Comparison of ENCODE assay signal across 32 cellular contexts in genomic region chr3:102686792-102687191, GRCh38.
"Had no signal": no experiment of that assay in that cellular context is flagged by ENCODE, and none has a peak within 500 bp of the region (broad histone marks: within the 10 kb centered on the region; RNA-seq: fewer than 3 reads in every experiment).

No MANE protein-coding gene starts in this region.

- H3K4me1 ChIP-seq: left lung, lower lobe of right lung, pancreas, prostate gland, stomach, testis, thyroid gland, transverse colon, upper lobe of left lung had no signal

- H3K4me3 Mint-ChIP-seq: immature natural killer cell; naive B cell; natural killer cell; nephron progenitor cell; stimulated activated naive B cell treated with anti-CD40 and anti-IgM and Interleukin-4, amounts not matched to agents 10 μg/mL and 1 μg/mL and 100 μg/mL, for 72 hours had no signal

- H3K9me3 Mint-ChIP-seq: immature natural killer cell; naive B cell; natural killer cell; nephron progenitor cell; stimulated activated naive B cell treated with anti-CD40 and anti-IgM and Interleukin-4, amounts not matched to agents 10 μg/mL and 1 μg/mL and 100 μg/mL, for 72 hours had no signal

- H3K27ac ChIP-seq: left lung, lower lobe of right lung, pancreas, prostate gland, skin epidermis, stomach, testis, thyroid gland, transverse colon, upper lobe of left lung had no signal

- H3K4me1 Mint-ChIP-seq: immature natural killer cell; naive B cell; natural killer cell; stimulated activated naive B cell treated with anti-CD40 and anti-IgM and Interleukin-4, amounts not matched to agents 10 μg/mL and 1 μg/mL and 100 μg/mL, for 72 hours had no signal

- ATAC-seq: left colon; left lung; lower lobe of right lung; natural killer cell; pancreas; right cardiac atrium; sciatic nerve; stimulated activated naive B cell treated with anti-CD40 and anti-IgM and Interleukin-4, amounts not matched to agents 10 μg/mL and 1 μg/mL and 100 μg/mL, for 72 hours; stimulated activated naive CD8-positive, alpha-beta T cell treated with anti-CD3 and anti-CD28 coated beads, Interleukin-15, Interleukin-2, amounts not matched to agents 100 U/mL and 50 U/mL, for 24 hours had no signal

- DNase-seq: hypothalamus; immature natural killer cell; kidney; left colon; left lung; lower lobe of right lung; mammary epithelial cell; mesenchymal stem cell; naive B cell; natural killer cell; nephron progenitor cell; nucleus accumbens; pancreas; posterior cingulate gyrus; retina; right cardiac atrium; stimulated activated CD4-positive, alpha-beta T cell treated with anti-CD3 and anti-CD28 coated beads, Interleukin-12 subunit alpha, Interleukin-12 subunit beta, amount 100 ng/mL, for 4 hours; stimulated activated CD4-positive, alpha-beta T cell treated with anti-CD3 and anti-CD28 coated beads, Interleukin-15, amount 100 ng/mL, for 24 hours; stimulated activated CD4-positive, alpha-beta T cell treated with anti-CD3 and anti-CD28 coated beads, Interleukin-2, amount 100 ng/mL, for 24 hours; stimulated activated CD4-positive, alpha-beta T cell treated with anti-CD3 and anti-CD28 coated beads, Interleukin-4, amount 100 ng/mL, for 1 hour; stimulated activated naive B cell treated with anti-CD40 and anti-IgM and Interleukin-4, amounts not matched to agents 10 μg/mL and 1 μg/mL and 100 μg/mL, for 72 hours; stimulated activated naive CD8-positive, alpha-beta T cell treated with anti-CD3 and anti-CD28 coated beads, Interleukin-15, Interleukin-2, amounts not matched to agents 100 U/mL and 50 U/mL, for 24 hours; stomach; testis; thyroid gland; transverse colon; upper lobe of left lung had no signal

- H3K27ac Mint-ChIP-seq: immature natural killer cell; naive B cell; natural killer cell; nephron progenitor cell; stimulated activated naive B cell treated with anti-CD40 and anti-IgM and Interleukin-4, amounts not matched to agents 10 μg/mL and 1 μg/mL and 100 μg/mL, for 72 hours had no signal

- H3K4me3 ChIP-seq: left lung, lower lobe of right lung, pancreas, prostate gland, skin epidermis, stomach, testis, thyroid gland, transverse colon, upper lobe of left lung had no signal

- H3K36me3 Mint-ChIP-seq: immature natural killer cell; naive B cell; natural killer cell; stimulated activated naive B cell treated with anti-CD40 and anti-IgM and Interleukin-4, amounts not matched to agents 10 μg/mL and 1 μg/mL and 100 μg/mL, for 72 hours had no signal

- H3K27me3 ChIP-seq: left lung, pancreas, stomach, testis, thyroid gland, transverse colon, upper lobe of left lung had no signal

- FAIRE-seq: islet of Langerhans, kidney, pancreas, urothelium cell line had no signal

- H3K36me3 ChIP-seq: left lung, lower lobe of right lung, pancreas, prostate gland, stomach, thyroid gland, transverse colon, upper lobe of left lung had no signal

- H3K9me3 ChIP-seq: left lung, lower lobe of right lung, pancreas, prostate gland, stomach, testis, thyroid gland, transverse colon, upper lobe of left lung had no signal
